Comparison of ENCODE assay signal across 1 cellular context in the genomic region with DNA sequence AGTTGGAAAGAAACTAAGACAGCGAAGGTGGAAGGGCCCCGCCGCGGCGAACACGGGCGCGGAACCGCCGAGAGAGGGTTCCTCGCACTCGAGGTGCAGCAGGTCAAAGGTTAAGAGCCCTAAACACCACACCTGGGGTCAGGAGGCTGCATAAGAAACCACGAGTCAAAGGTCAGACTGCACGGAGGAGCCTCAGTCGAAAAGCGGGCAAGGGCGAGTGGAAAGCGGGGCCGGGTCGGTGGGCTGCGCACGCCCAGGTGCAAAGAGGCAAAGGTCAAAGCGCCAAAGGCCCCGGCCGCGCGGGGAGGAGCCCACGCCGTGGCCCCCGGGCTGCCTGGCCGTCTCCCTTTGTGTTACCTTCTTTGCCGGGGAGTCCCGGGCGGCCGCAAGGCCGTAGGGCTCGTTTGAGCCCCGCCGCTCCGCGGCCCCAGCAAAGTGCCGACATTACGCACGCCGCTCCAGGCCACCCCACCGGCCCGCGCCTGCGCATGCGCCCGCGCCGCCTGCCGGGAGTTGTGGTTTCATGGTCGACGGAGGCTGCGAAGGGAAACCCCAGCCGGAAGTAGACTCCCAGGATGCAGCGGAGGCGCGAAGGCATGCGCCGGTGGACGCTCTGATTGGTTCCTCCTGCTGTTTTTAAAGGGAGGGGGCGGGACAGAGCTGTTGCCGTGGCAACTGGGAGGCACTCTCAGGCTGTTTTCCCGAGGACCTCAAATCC.
TF ChIP-seq lines count a peak whose summit lies in the region.

A gene (minus strand): TSS at position 470 of the 718 bp plus-strand sequence. CDS start 25 bp downstream, at position 445.

TF ChIP-seq in K562, 482 proteins besides CTCF, POLR2A, EP300 and RAD21 (continued from another document and continues in another):
- TF ChIP-seq, protein P1, sequence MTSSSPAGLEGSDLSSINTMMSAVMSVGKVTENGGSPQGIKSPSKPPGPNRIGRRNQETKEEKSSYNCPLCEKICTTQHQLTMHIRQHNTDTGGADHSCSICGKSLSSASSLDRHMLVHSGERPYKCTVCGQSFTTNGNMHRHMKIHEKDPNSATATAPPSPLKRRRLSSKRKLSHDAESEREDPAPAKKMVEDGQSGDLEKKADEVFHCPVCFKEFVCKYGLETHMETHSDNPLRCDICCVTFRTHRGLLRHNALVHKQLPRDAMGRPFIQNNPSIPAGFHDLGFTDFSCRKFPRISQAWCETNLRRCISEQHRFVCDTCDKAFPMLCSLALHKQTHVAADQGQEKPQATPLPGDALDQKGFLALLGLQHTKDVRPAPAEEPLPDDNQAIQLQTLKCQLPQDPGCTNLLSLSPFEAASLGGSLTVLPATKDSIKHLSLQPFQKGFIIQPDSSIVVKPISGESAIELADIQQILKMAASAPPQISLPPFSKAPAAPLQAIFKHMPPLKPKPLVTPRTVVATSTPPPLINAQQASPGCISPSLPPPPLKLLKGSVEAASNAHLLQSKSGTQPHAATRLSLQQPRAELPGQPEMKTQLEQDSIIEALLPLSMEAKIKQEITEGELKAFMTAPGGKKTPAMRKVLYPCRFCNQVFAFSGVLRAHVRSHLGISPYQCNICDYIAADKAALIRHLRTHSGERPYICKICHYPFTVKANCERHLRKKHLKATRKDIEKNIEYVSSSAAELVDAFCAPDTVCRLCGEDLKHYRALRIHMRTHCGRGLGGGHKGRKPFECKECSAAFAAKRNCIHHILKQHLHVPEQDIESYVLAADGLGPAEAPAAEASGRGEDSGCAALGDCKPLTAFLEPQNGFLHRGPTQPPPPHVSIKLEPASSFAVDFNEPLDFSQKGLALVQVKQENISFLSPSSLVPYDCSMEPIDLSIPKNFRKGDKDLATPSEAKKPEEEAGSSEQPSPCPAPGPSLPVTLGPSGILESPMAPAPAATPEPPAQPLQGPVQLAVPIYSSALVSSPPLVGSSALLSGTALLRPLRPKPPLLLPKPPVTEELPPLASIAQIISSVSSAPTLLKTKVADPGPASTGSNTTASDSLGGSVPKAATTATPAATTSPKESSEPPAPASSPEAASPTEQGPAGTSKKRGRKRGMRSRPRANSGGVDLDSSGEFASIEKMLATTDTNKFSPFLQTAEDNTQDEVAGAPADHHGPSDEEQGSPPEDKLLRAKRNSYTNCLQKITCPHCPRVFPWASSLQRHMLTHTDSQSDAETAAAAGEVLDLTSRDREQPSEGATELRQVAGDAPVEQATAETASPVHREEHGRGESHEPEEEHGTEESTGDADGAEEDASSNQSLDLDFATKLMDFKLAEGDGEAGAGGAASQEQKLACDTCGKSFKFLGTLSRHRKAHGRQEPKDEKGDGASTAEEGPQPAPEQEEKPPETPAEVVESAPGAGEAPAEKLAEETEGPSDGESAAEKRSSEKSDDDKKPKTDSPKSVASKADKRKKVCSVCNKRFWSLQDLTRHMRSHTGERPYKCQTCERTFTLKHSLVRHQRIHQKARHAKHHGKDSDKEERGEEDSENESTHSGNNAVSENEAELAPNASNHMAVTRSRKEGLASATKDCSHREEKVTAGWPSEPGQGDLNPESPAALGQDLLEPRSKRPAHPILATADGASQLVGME (CRISPR knock-in tag; IDR thresholded peaks at IDR 0.05), result no peak
- TF ChIP-seq ASH1L (IDR thresholded peaks at IDR 0.05; ENCODE audit: borderline replicate concordance, low read depth, partially characterized antibody) (peak; percentile 8), SMARCB1 (IDR thresholded peaks at IDR 0.05; ENCODE audit: insufficient read length, low read depth) (no peak), NFE2 (IDR thresholded peaks at IDR 0.05; ENCODE audit: low read depth) (no peak), PTRF (tag; IDR thresholded peaks at IDR 0.05) (no peak), GATAD2A (IDR thresholded peaks at IDR 0.05) (no peak), SP1 (CRISPR knock-in tag; IDR thresholded peaks at IDR 0.05) (no peak), ZFP1 (CRISPR knock-in tag; IDR thresholded peaks at IDR 0.05) (no peak), ZNF347 (CRISPR knock-in tag; IDR thresholded peaks at IDR 0.05; ENCODE audit: low read depth) (no peak), NFATC3 (IDR thresholded peaks at IDR 0.05) (no peak), ZNF217 (CRISPR knock-in tag; IDR thresholded peaks at IDR 0.05) (no peak), ZNF175 (CRISPR knock-in tag; IDR thresholded peaks at IDR 0.05; ENCODE audit: low read depth) (no peak), HLTF (IDR thresholded peaks at IDR 0.05) (no peak), ATF1 (CRISPR knock-in tag; IDR thresholded peaks at IDR 0.05) (no peak), ATF1 (tag; IDR thresholded peaks at IDR 0.05) (peak; percentile 60), KDM1A (IDR thresholded peaks at IDR 0.05) (no peak), KLF1 (tag; IDR thresholded peaks at IDR 0.05) (no peak; the same call in 1 of the 2 replicates), HDAC1 (IDR thresholded peaks at IDR 0.05) (peak in 1 of 2 experiments; percentile 43; a peak in 1 of 4 replicates), ZKSCAN3 (CRISPR knock-in tag; IDR thresholded peaks at IDR 0.05) (no peak), ZNF282 (CRISPR knock-in tag; IDR thresholded peaks at IDR 0.05) (no peak), PHTF2 (CRISPR knock-in tag; IDR thresholded peaks at IDR 0.05) (no peak), ZBTB1 (CRISPR knock-in tag; IDR thresholded peaks at IDR 0.05; ENCODE audit: borderline replicate concordance, low read depth) (no peak), ZNF699 (CRISPR knock-in tag; IDR thresholded peaks at IDR 0.05; ENCODE audit: insufficient replicate concordance) (no peak), CXXC5 (CRISPR knock-in tag; IDR thresholded peaks at IDR 0.05) (peak; percentile 48), ZNF140 (CRISPR knock-in tag; IDR thresholded peaks at IDR 0.05) (no peak), NELFE (IDR thresholded peaks at IDR 0.05; ENCODE audit: insufficient read depth, insufficient read length) (no peak), L3MBTL2 (IDR thresholded peaks at IDR 0.05) (peak; percentile 95), POLR2AphosphoS2 (IDR thresholded peaks at IDR 0.05; ENCODE audit: low read length) (no peak), YY1 (IDR thresholded peaks at IDR 0.05; ENCODE audit: borderline replicate concordance in 1 of 3, control insufficient read depth in 1 of 3, extremely low read depth in 1 of 3, insufficient read depth in 3 of 3, insufficient read length in 1 of 3, insufficient replicate concordance in 2 of 3, low read depth in 1 of 3, low read length in 2 of 3) (peak in 2 of 3 experiments; percentile 83 to 85), NR2C2 (CRISPR knock-in tag; IDR thresholded peaks at IDR 0.05) (peak; percentile 90), NR2C2 (tag; IDR thresholded peaks at IDR 0.05) (peak; percentile 99), PTTG1 (tag; IDR thresholded peaks at IDR 0.05; ENCODE audit: low read depth) (no peak), ATF7 (IDR thresholded peaks at IDR 0.05) (peak; percentile 52; the same call in 1 of the 2 replicates), ZNF780A (CRISPR knock-in tag; IDR thresholded peaks at IDR 0.05) (no peak), CAMTA2 (CRISPR knock-in tag; conservative IDR thresholded peaks at IDR 0.05) (no peak), CBX2 (IDR thresholded peaks at IDR 0.05; ENCODE audit: insufficient read depth, low read length, poor library complexity, severe bottlenecking) (no peak)
- TF ChIP-seq, protein P2, sequence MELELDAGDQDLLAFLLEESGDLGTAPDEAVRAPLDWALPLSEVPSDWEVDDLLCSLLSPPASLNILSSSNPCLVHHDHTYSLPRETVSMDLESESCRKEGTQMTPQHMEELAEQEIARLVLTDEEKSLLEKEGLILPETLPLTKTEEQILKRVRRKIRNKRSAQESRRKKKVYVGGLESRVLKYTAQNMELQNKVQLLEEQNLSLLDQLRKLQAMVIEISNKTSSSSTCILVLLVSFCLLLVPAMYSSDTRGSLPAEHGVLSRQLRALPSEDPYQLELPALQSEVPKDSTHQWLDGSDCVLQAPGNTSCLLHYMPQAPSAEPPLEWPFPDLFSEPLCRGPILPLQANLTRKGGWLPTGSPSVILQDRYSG (tag; conservative IDR thresholded peaks at IDR 0.05; ENCODE audit: low read depth), result no peak
- TF ChIP-seq, protein P3, sequence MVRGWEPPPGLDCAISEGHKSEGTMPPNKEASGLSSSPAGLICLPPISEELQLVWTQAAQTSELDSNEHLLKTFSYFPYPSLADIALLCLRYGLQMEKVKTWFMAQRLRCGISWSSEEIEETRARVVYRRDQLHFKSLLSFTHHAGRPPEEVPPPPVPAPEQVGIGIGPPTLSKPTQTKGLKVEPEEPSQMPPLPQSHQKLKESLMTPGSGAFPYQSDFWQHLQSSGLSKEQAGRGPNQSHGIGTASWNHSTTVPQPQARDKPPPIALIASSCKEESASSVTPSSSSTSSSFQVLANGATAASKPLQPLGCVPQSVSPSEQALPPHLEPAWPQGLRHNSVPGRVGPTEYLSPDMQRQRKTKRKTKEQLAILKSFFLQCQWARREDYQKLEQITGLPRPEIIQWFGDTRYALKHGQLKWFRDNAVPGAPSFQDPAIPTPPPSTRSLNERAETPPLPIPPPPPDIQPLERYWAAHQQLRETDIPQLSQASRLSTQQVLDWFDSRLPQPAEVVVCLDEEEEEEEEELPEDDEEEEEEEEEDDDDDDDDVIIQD (CRISPR knock-in tag; IDR thresholded peaks at IDR 0.05), result no peak
- TF ChIP-seq, protein P4, sequence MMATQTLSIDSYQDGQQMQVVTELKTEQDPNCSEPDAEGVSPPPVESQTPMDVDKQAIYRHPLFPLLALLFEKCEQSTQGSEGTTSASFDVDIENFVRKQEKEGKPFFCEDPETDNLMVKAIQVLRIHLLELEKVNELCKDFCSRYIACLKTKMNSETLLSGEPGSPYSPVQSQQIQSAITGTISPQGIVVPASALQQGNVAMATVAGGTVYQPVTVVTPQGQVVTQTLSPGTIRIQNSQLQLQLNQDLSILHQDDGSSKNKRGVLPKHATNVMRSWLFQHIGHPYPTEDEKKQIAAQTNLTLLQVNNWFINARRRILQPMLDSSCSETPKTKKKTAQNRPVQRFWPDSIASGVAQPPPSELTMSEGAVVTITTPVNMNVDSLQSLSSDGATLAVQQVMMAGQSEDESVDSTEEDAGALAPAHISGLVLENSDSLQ (IDR thresholded peaks at IDR 0.05), result peak; percentile 98
- TF ChIP-seq, protein P5, sequence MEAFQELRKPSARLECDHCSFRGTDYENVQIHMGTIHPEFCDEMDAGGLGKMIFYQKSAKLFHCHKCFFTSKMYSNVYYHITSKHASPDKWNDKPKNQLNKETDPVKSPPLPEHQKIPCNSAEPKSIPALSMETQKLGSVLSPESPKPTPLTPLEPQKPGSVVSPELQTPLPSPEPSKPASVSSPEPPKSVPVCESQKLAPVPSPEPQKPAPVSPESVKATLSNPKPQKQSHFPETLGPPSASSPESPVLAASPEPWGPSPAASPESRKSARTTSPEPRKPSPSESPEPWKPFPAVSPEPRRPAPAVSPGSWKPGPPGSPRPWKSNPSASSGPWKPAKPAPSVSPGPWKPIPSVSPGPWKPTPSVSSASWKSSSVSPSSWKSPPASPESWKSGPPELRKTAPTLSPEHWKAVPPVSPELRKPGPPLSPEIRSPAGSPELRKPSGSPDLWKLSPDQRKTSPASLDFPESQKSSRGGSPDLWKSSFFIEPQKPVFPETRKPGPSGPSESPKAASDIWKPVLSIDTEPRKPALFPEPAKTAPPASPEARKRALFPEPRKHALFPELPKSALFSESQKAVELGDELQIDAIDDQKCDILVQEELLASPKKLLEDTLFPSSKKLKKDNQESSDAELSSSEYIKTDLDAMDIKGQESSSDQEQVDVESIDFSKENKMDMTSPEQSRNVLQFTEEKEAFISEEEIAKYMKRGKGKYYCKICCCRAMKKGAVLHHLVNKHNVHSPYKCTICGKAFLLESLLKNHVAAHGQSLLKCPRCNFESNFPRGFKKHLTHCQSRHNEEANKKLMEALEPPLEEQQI (IDR thresholded peaks at IDR 0.05), result no peak
- TF ChIP-seq, protein P6, sequence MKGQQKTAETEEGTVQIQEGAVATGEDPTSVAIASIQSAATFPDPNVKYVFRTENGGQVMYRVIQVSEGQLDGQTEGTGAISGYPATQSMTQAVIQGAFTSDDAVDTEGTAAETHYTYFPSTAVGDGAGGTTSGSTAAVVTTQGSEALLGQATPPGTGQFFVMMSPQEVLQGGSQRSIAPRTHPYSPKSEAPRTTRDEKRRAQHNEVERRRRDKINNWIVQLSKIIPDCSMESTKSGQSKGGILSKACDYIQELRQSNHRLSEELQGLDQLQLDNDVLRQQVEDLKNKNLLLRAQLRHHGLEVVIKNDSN (CRISPR knock-in tag; IDR thresholded peaks at IDR 0.05), result no peak
- TF ChIP-seq, protein P7, sequence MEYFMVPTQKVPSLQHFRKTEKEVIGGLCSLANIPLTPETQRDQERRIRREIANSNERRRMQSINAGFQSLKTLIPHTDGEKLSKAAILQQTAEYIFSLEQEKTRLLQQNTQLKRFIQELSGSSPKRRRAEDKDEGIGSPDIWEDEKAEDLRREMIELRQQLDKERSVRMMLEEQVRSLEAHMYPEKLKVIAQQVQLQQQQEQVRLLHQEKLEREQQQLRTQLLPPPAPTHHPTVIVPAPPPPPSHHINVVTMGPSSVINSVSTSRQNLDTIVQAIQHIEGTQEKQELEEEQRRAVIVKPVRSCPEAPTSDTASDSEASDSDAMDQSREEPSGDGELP (CRISPR knock-in tag; IDR thresholded peaks at IDR 0.05; ENCODE audit: borderline replicate concordance), result peak; percentile 16; the same call in 1 of the 2 replicates
- TF ChIP-seq, protein P8, sequence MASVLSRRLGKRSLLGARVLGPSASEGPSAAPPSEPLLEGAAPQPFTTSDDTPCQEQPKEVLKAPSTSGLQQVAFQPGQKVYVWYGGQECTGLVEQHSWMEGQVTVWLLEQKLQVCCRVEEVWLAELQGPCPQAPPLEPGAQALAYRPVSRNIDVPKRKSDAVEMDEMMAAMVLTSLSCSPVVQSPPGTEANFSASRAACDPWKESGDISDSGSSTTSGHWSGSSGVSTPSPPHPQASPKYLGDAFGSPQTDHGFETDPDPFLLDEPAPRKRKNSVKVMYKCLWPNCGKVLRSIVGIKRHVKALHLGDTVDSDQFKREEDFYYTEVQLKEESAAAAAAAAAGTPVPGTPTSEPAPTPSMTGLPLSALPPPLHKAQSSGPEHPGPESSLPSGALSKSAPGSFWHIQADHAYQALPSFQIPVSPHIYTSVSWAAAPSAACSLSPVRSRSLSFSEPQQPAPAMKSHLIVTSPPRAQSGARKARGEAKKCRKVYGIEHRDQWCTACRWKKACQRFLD (CRISPR knock-in tag; IDR thresholded peaks at IDR 0.05), result peak; percentile 28; the same call in 1 of the 2 replicates
